ENCODE assay signal across 9 cellular contexts in the genomic region with DNA sequence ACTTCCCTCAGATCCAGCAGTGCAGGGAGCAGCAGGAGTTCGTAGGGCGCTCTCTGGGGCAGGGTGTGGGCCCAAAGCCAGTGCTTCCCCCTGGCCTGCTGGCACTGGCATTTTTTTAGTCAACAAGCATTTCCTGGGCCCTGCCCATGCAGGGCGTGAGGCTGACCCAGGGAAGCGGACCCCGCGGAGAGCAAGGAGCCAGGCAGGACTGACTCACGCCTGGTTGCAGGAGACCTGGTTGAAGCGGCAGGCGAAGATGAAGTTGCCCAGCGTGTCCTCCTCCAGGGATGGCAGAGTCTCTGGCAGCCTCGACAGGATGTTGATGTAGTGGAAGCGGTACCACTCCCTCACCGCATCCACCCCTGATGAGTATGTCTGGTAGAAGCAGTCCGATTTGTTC. TPM values are rescaled to one million over a fixed set of nuclear protein-coding genes. Genes with fewer than 3 reads are reported as not detected.
DNase-seq lines count a peak whose midpoint lies in the region; ATAC-seq and TF ChIP-seq lines count a peak whose summit lies in the region.
"Had no signal": no experiment of that assay in that cellular context is flagged by ENCODE, and none has a peak within 500 bp of the region (broad histone marks: within the 10 kb centered on the region; RNA-seq: fewer than 3 reads in every experiment).

No MANE protein-coding gene starts in this region.

- peak overlapping the region; percentile 45 for H3K27ac Mint-ChIP-seq in activated CD4-positive, alpha-beta T cell treated with anti-CD3 and anti-CD28 coated beads for 36 hours
- peak overlapping the region; percentile 97 for H3K27ac Mint-ChIP-seq in activated naive CD4-positive, alpha-beta T cell treated with anti-CD3 and anti-CD28 coated beads, Interleukin-2, amount 50 U/mL, for 24 hours

- ATAC-seq in activated CD4-positive, alpha-beta T cell treated with anti-CD3 and anti-CD28 coated beads for 36 hours = peak; percentile 10
- ATAC-seq in HG03139 (IDR thresholded peaks at IDR 0.05; ENCODE audit: unreplicated experiment) = no peak
- ATAC-seq in GM19395 (IDR thresholded peaks at IDR 0.05; ENCODE audit: unreplicated experiment) = no peak

- peaks cover 28% of the 10 kb centered on the region for H3K4me1 Mint-ChIP-seq in activated CD4-positive, alpha-beta T cell treated with anti-CD3 and anti-CD28 coated beads for 36 hours
- H3K4me1 Mint-ChIP-seq in activated naive CD4-positive, alpha-beta T cell treated with anti-CD3 and anti-CD28 coated beads, Interleukin-2, amount 50 U/mL, for 24 hours = peaks cover 31% of the 10 kb centered on the region

- H3K4me3 ChIP-seq in thyroid gland (replicated peaks in 1 of 3) = no peak overlapping the region

- no peak for TF ChIP-seq CTCF in thyroid gland (IDR thresholded peaks at IDR 0.05)

- intact Hi-C loops in activated CD4-positive, alpha-beta T cell treated with anti-CD3 and anti-CD28 coated beads for 36 hours (cut with DNase I, micrococcal nuclease) = loop anchor here in 1 of 2 experiments (1.0 kb wide), 1 partner anchor 20 kb away; a partner anchor contains a TSS
- intact Hi-C loops in thyroid gland (cut with DNase I) = no loop called here

- H3K9me3 ChIP-seq in thyroid gland = no peaks in the 10 kb centered on the region

- no peaks in the 10 kb centered on the region for H3K36me3 Mint-ChIP-seq in activated CD4-positive, alpha-beta T cell treated with anti-CD3 and anti-CD28 coated beads for 36 hours (ENCODE audit: low read depth)
- H3K36me3 Mint-ChIP-seq in activated naive CD4-positive, alpha-beta T cell treated with anti-CD3 and anti-CD28 coated beads, Interleukin-2, amount 50 U/mL, for 24 hours = no peaks in the 10 kb centered on the region

- peaks cover 0 to 6% of the 10 kb centered on the region in 2 donors for H3K36me3 ChIP-seq in thyroid gland

- peak; percentile 34 for DNase-seq in activated CD4-positive, alpha-beta T cell treated with anti-CD3 and anti-CD28 coated beads for 36 hours
- DNase-seq in activated CD4-positive, alpha-beta T cell treated with anti-CD3 and anti-CD28 coated beads for 48 hours = no peak
- DNase-seq in thyroid gland (peak; percentile 66 to 69), HuH-7.5 (ENCODE audit: low spot score) (no peak)
- DNase-seq: T-helper 9 cell had no signal

- H3K9me3 Mint-ChIP-seq in activated CD4-positive, alpha-beta T cell treated with anti-CD3 and anti-CD28 coated beads for 36 hours (ENCODE audit: low read depth) = no peaks in the 10 kb centered on the region
- no peaks in the 10 kb centered on the region for H3K9me3 Mint-ChIP-seq in activated naive CD4-positive, alpha-beta T cell treated with anti-CD3 and anti-CD28 coated beads, Interleukin-2, amount 50 U/mL, for 24 hours

- POLR2A ChIA-PET in activated CD4-positive, alpha-beta T cell treated with anti-CD3 and anti-CD28 coated beads for 36 hours (lab: Charles Lee) = interaction anchor here (0.9 kb wide), 1 partner anchor 16 kb away, joined by 6 read pairs; no protein-coding TSS in a partner anchor

- H3K27me3 ChIP-seq in layer of hippocampus (ENCODE audit: control insufficient read depth, insufficient read depth, low read length) (no peaks in the 10 kb centered on the region), thyroid gland (no peaks in the 10 kb centered on the region)

- peaks cover 28 to 47% of the 10 kb centered on the region in 2 donors for H3K4me1 ChIP-seq in thyroid gland

- H3K27ac ChIP-seq in layer of hippocampus (ENCODE audit: low read depth, low read length) (peak overlapping the region; percentile 4), thyroid gland (peak overlapping the region in 2 of 3 donors; percentile 11 to 95)

- peak overlapping the region; percentile 2 for H3K4me3 Mint-ChIP-seq in activated CD4-positive, alpha-beta T cell treated with anti-CD3 and anti-CD28 coated beads for 36 hours
- peak overlapping the region; percentile 84 for H3K4me3 Mint-ChIP-seq in activated naive CD4-positive, alpha-beta T cell treated with anti-CD3 and anti-CD28 coated beads, Interleukin-2, amount 50 U/mL, for 24 hours

- no peak for TF ChIP-seq POLR2A in thyroid gland (IDR thresholded peaks at IDR 0.05)

- no peaks in the 10 kb centered on the region for H3K27me3 Mint-ChIP-seq in activated CD4-positive, alpha-beta T cell treated with anti-CD3 and anti-CD28 coated beads for 36 hours
- H3K27me3 Mint-ChIP-seq in activated naive CD4-positive, alpha-beta T cell treated with anti-CD3 and anti-CD28 coated beads, Interleukin-2, amount 50 U/mL, for 24 hours = no peaks in the 10 kb centered on the region

- CTCF ChIA-PET in activated CD4-positive, alpha-beta T cell treated with anti-CD3 and anti-CD28 coated beads for 36 hours (lab: Charles Lee) = interaction anchor here (1.0 to 1.5 kb wide), 2 partner anchors 26 to 39 kb away, joined by 3 to 4 read pairs; no protein-coding TSS in a partner anchor

- WGBS in thyroid gland, 2 donors = 61 to 67% methylated on average over 9 of the region's 14 CpGs

RNA-seq across cellular contexts. Expression of a gene that starts 13.5 kb away (rescaled TPM):
- under 1 TPM in 1 of 2 experiments, not detected in 1; 0.05 TPM for total RNA-seq in activated CD4-positive, alpha-beta T cell treated with anti-CD3 and anti-CD28 coated beads for 36 hours
- total RNA-seq in thyroid gland = 100 to 1,000 TPM; 229 to 449 (median 336) TPM

RNA-seq across cellular contexts. Expression of a gene that starts 20.0 kb away (rescaled TPM):
- total RNA-seq in activated CD4-positive, alpha-beta T cell treated with anti-CD3 and anti-CD28 coated beads for 36 hours = 10 to 100 TPM; 42.1 to 58.7 TPM
- total RNA-seq in thyroid gland = 100 to 1,000 TPM; 131 to 185 (median 150) TPM

RNA-seq across cellular contexts. Expression of a gene that starts 22.1 kb away (rescaled TPM):
- 1 to 10 TPM in 1 of 2 experiments, under 1 TPM in 1; 0.57 to 1.1 TPM for total RNA-seq in activated CD4-positive, alpha-beta T cell treated with anti-CD3 and anti-CD28 coated beads for 36 hours
- 100 to 1,000 TPM; 152 to 215 (median 178) TPM for total RNA-seq in thyroid gland

RNA-seq across cellular contexts. Expression of a gene that starts 51.4 kb away (rescaled TPM):
- total RNA-seq in activated CD4-positive, alpha-beta T cell treated with anti-CD3 and anti-CD28 coated beads for 36 hours = not detected
- 100 to 1,000 TPM in 1 of 4 donors, 10 to 100 TPM in 1, 1 to 10 TPM in 2; 4.0 to 325 (median 14.1) TPM for total RNA-seq in thyroid gland

Comparison
In these comparisons a context has a peak if more than half of its experiments do, and no peak if none do; other contexts are left out.
1. DNase-seq: peak in activated CD4-positive, alpha-beta T cell treated with anti-CD3 and anti-CD28 coated beads for 36 hours (single experiment) and thyroid gland (2 of 2); none in activated CD4-positive, alpha-beta T cell treated with anti-CD3 and anti-CD28 coated beads for 48 hours (single experiment) and HuH-7.5 (single experiment).
2. RNA of a gene that starts 13.5 kb away (total RNA-seq): 229 to 449 TPM in thyroid gland; 0.05 TPM in activated CD4-positive, alpha-beta T cell treated with anti-CD3 and anti-CD28 coated beads for 36 hours; every median in the first group is over 100 times any median in the second.
3. RNA of a gene that starts 22.1 kb away (total RNA-seq): 152 to 215 TPM in thyroid gland; 0.57 to 1.1 TPM in activated CD4-positive, alpha-beta T cell treated with anti-CD3 and anti-CD28 coated beads for 36 hours; every median in the first group is over 10 times any median in the second.